In genomic region chr6:144063744-144064401, GRCh38 we compare ENCODE assay signal across 8 cellular contexts. TPM values are rescaled to one million over a fixed set of nuclear protein-coding genes. Genes with fewer than 3 reads are reported as not detected.
DNase-seq lines count a peak whose midpoint lies in the region; ATAC-seq and TF ChIP-seq lines count a peak whose summit lies in the region.

No MANE protein-coding gene starts in this region.

- no peak overlapping the region for H4K91ac ChIP-seq in neuronal stem cell (ENCODE audit: low read depth, low read length, poor library complexity)

- no peak overlapping the region for H3K4ac ChIP-seq in neuronal stem cell (ENCODE audit: low read length)

- intact Hi-C loops in Panc1 (cut with micrococcal nuclease; ENCODE audit: unreplicated experiment): no loop called here

- peak; percentile 79 for ATAC-seq in GM21367 (IDR thresholded peaks at IDR 0.05; ENCODE audit: unreplicated experiment)
- peak; percentile 95 for ATAC-seq in Panc1
- peak; percentile 92 to 93 for ATAC-seq in activated T-cell treated with anti-CD3 and anti-CD28 coated beads, Interleukin-2, amount 50 U/mL, for 72 hours (replicated peaks in 1 of 2)

- peak overlapping the region; percentile 26 for H4K8ac ChIP-seq in neuronal stem cell (ENCODE audit: low read depth, low read length)

- peak overlapping the region; percentile 71 for H3K23ac ChIP-seq in neuronal stem cell (ENCODE audit: low read depth, low read length, poor library complexity)

- peak overlapping the region; percentile 90 for H3K9ac ChIP-seq in neuronal stem cell (ENCODE audit: low read depth, low read length, poor library complexity)

- peaks cover 37% of the 10 kb centered on the region for H3K27me3 ChIP-seq in Panc1 (ENCODE audit: control insufficient read depth, insufficient read depth, low read length)
- peaks cover 0 to 72% (median 27%) of the 10 kb centered on the region in 3 experiments for H3K27me3 ChIP-seq in neuronal stem cell (ENCODE audit: control insufficient read depth in 3 of 3, insufficient read depth in 3 of 3, low read depth in 1 of 3, low read length in 3 of 3)
- H3K27me3 ChIP-seq in suprapubic skin: no peaks in the 10 kb centered on the region

- peak overlapping the region; percentile 99 for H2AFZ ChIP-seq in neuronal stem cell (ENCODE audit: low read length)

- TF ChIP-seq CTCF in Panc1 (IDR thresholded peaks at IDR 0.05) (peak; percentile 54), foreskin fibroblast (IDR thresholded peaks at IDR 0.05; ENCODE audit: low read depth, low read length) (no peak), suprapubic skin (IDR thresholded peaks at IDR 0.05) (peak in 1 of 2 donors; percentile 25)

- H3K79me1 ChIP-seq in neuronal stem cell (ENCODE audit: low read depth, low read length): no peaks in the 10 kb centered on the region

- POLR2A ChIA-PET in Panc1 (lab: Charles Lee): interaction anchor here (0.8 kb wide), 1 partner anchor 1426 kb away, joined by 5 read pairs; no protein-coding TSS in a partner anchor

- H3K36me3 ChIP-seq in Panc1 (ENCODE audit: control insufficient read depth, insufficient read depth, low read length): no peaks in the 10 kb centered on the region
- H3K36me3 ChIP-seq in neuronal stem cell (replicated peaks in 1 of 2; ENCODE audit: control insufficient read depth in 2 of 2, insufficient read depth in 2 of 2, low read length in 2 of 2): no peaks in the 10 kb centered on the region
- no peaks in the 10 kb centered on the region for H3K36me3 ChIP-seq in suprapubic skin

- CTCF ChIA-PET in Panc1 (lab: Charles Lee): no interaction called here

- TF ChIP-seq POLR2A in suprapubic skin (IDR thresholded peaks at IDR 0.05): peak; percentile 69 to 72

- H2AK5ac ChIP-seq in neuronal stem cell (ENCODE audit: low read depth, low read length): no peak overlapping the region

- H3K4me3 Mint-ChIP-seq in activated T-cell treated with anti-CD3 and anti-CD28 coated beads, Interleukin-2, amount 50 U/mL, for 72 hours: peak overlapping the region; percentile 91 to 97

- no peak for TF ChIP-seq EP300 in suprapubic skin (IDR thresholded peaks at IDR 0.05)

- peaks cover 3 to 4% of the 10 kb centered on the region in 2 donors for H3K36me3 Mint-ChIP-seq in activated T-cell treated with anti-CD3 and anti-CD28 coated beads, Interleukin-2, amount 50 U/mL, for 72 hours (ENCODE audit: insufficient read depth in 2 of 2)

- peak overlapping the region; percentile 84 for H2BK5ac ChIP-seq in neuronal stem cell (ENCODE audit: low read length)

- H2BK15ac ChIP-seq in neuronal stem cell (ENCODE audit: low read length): peak overlapping the region; percentile 90

- BruUV-seq in Panc1 (replicated peaks; lab: Mats Ljungman, UMichigan): no TSS peak

- H3K27me3 Mint-ChIP-seq in activated T-cell treated with anti-CD3 and anti-CD28 coated beads, Interleukin-2, amount 50 U/mL, for 72 hours (ENCODE audit: low read depth): peaks cover 9% of the 10 kb centered on the region

- peak overlapping the region; percentile 99 for H3K4me2 ChIP-seq in neuronal stem cell (ENCODE audit: insufficient read depth, low read length, poor library complexity, severe bottlenecking)

- DNase-seq in DMS153 treated with DMSO at 0.1 percent for 48 hours (lab: John Stamatoyannopoulos, UW; ENCODE audit: unreplicated experiment): peak; percentile 52
- peak; percentile 79 for DNase-seq in HT-29 (ENCODE audit: low spot score)
- DNase-seq in Panc1 (ENCODE audit: low read depth, low spot score): no peak
- peak; percentile 94 to 95 for DNase-seq in activated T-cell treated with anti-CD3 and anti-CD28 coated beads, Interleukin-2, amount 50 U/mL, for 72 hours
- peak; percentile 23 to 65 for DNase-seq in foreskin fibroblast
- peak; percentile 74 for DNase-seq in neuronal stem cell (ENCODE audit: low spot score)
- peak; percentile 89 to 93 for DNase-seq in suprapubic skin (ENCODE audit: low spot score in 2 of 2)

- peaks cover 0 to 1% of the 10 kb centered on the region in 2 donors for H3K9me3 Mint-ChIP-seq in activated T-cell treated with anti-CD3 and anti-CD28 coated beads, Interleukin-2, amount 50 U/mL, for 72 hours

- in situ Hi-C loops in Panc1 (cut with HindIII; ENCODE audit: low pct_unique_long_range_greater_than_20kb, low sequenced_read_pairs): no loop called here

- peak overlapping the region; percentile 98 for H3K18ac ChIP-seq in neuronal stem cell (ENCODE audit: low read length)

- no peaks in the 10 kb centered on the region for H3K9me3 ChIP-seq in Panc1 (ENCODE audit: control insufficient read depth, insufficient read depth, low read depth, low read length)
- peaks cover 0 to 5% of the 10 kb centered on the region in 2 donors for H3K9me3 ChIP-seq in neuronal stem cell (replicated peaks in 1 of 2; ENCODE audit: control insufficient read depth in 2 of 2, insufficient read depth in 1 of 2, low read depth in 1 of 2, low read length in 2 of 2)
- H3K9me3 ChIP-seq in suprapubic skin: no peaks in the 10 kb centered on the region

- H3K4me1 Mint-ChIP-seq in activated T-cell treated with anti-CD3 and anti-CD28 coated beads, Interleukin-2, amount 50 U/mL, for 72 hours (ENCODE audit: low read depth): peaks cover 46% of the 10 kb centered on the region

- H3K14ac ChIP-seq in neuronal stem cell (ENCODE audit: low read length): no peak overlapping the region

- peak overlapping the region; percentile 20 for H2BK120ac ChIP-seq in neuronal stem cell (ENCODE audit: low read depth, low read length)

- H2BK12ac ChIP-seq in neuronal stem cell (ENCODE audit: low read length): no peak overlapping the region

- peaks cover 6% of the 10 kb centered on the region for H3K4me1 ChIP-seq in Panc1 (ENCODE audit: control insufficient read depth, insufficient read depth, low read length)
- H3K4me1 ChIP-seq in neuronal stem cell (ENCODE audit: control insufficient read depth in 2 of 2, insufficient read depth in 1 of 2, low read depth in 1 of 2, low read length in 2 of 2): peaks cover 0 to 5% of the 10 kb centered on the region in 2 donors
- peaks cover 22% of the 10 kb centered on the region for H3K4me1 ChIP-seq in suprapubic skin

- H3K27ac ChIP-seq in Panc1 (ENCODE audit: low read length): no peak overlapping the region
- no peak overlapping the region for H3K27ac ChIP-seq in neuronal stem cell (replicated peaks; ENCODE audit: low read length)
- peak overlapping the region; percentile 67 for H3K27ac ChIP-seq in suprapubic skin

- peak overlapping the region; percentile 59 for H3K27ac Mint-ChIP-seq in activated T-cell treated with anti-CD3 and anti-CD28 coated beads, Interleukin-2, amount 50 U/mL, for 72 hours

- H3K4me3 ChIP-seq in Panc1 (ENCODE audit: low read depth in 2 of 2, low read length in 2 of 2) (peak overlapping the region; percentile 56 to 72), foreskin fibroblast (ENCODE audit: low read depth in 1 of 2, low read length in 2 of 2) (peak overlapping the region; percentile 52 to 57), neuronal stem cell (ENCODE audit: low read length in 2 of 2) (peak overlapping the region; percentile 55 to 93), suprapubic skin (peak overlapping the region; percentile 70)

- no CpG with 5 or more reads among the region's 72 CpGs for WGBS in neuronal stem cell (ENCODE audit: extremely low coverage in 2 of 2, insufficient read length in 2 of 2, insufficient replicate concordance in 1 of 2), 2 donors
- WGBS in suprapubic skin: 2% methylated on average over 39 of the region's 72 CpGs

RNA-seq across cellular contexts. Expression of gene SF3B5, which starts 31.5 kb away (rescaled TPM):
- 153 and 154 TPM in 2 replicates for total RNA-seq in HT-29 (2014; rRNA removed; shearing (Covaris generic))
- 128 TPM for total RNA-seq in Panc1 (2021; ENCODE audit: unreplicated experiment)
- polyA plus RNA-seq in Panc1 (2012; ENCODE audit: insufficient read length): 179 TPM
- total RNA-seq in activated T-cell treated with anti-CD3 and anti-CD28 coated beads, Interleukin-2, amount 50 U/mL, for 72 hours: 100 to 1,000 TPM; 126 to 141 TPM
- 246 TPM for polyA plus RNA-seq in neuronal stem cell (2013, experiment 1 of 2)
- 242 TPM for polyA plus RNA-seq in neuronal stem cell (2013, experiment 2 of 2)
- total RNA-seq in suprapubic skin: 100 to 1,000 TPM; 111 to 218 (median 173) TPM

RNA-seq across cellular contexts. Expression of gene PLAGL1, which starts 55.8 kb away (rescaled TPM):
- total RNA-seq in HT-29 (2014; rRNA removed; shearing (Covaris generic)): 0.13 TPM in 1 of 2 replicates, not detected in the other
- total RNA-seq in Panc1 (2021; ENCODE audit: unreplicated experiment) (24.3 TPM), suprapubic skin (10 to 100 TPM; 43.7 to 57.0 (median 51.2) TPM)
- 12.9 TPM for polyA plus RNA-seq in Panc1 (2012; ENCODE audit: insufficient read length)
- 10 to 100 TPM; 36.6 to 51.8 TPM for total RNA-seq in activated T-cell treated with anti-CD3 and anti-CD28 coated beads, Interleukin-2, amount 50 U/mL, for 72 hours
- polyA plus RNA-seq in neuronal stem cell (2013, experiment 1 of 2): 5.6 TPM
- polyA plus RNA-seq in neuronal stem cell (2013, experiment 2 of 2): 5.9 TPM

Comparison
In these comparisons a context has a peak if more than half of its experiments do, and no peak if none do; other contexts are left out.
1. RNA of gene PLAGL1, which starts 55.8 kb away (total RNA-seq): 43.7 to 57.0 TPM in suprapubic skin, 36.6 to 51.8 TPM in activated T-cell treated with anti-CD3 and anti-CD28 coated beads, Interleukin-2, amount 50 U/mL, for 72 hours and 24.3 TPM in Panc1 (single experiment); 0.13 TPM in HT-29; every median in the first group is over 10 times any median in the second.
2. Peak in every context shown above with its lines, with median percentiles within 50 percentile points of each other: ATAC-seq and H3K4me3 ChIP-seq.